ENCODE assay signal across 1 cellular context in the genomic region with DNA sequence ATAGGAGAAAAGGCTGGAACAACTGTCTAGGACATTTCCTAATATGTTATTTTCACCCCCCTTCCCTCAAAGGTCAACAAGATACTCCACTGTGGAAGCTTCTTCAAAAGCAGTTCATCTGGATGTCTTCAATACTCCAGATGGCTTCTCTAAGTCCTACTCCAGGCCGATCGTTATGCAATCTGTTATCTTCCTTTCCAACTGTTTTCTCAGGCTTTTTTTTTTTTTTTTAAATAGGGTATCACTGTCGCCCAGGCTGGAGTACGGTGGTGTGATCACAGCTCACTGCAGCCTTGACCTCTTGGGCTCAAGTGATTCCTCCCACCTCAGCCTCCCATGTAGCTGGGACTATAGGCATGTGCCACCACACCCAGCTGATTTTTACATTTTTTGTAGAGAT.
A peak's percentile ranks its signal among the peaks of the same experiment; 100 is the strongest.
TF ChIP-seq lines count a peak whose summit lies in the region.

No MANE protein-coding gene starts in this region.

TF ChIP-seq in K562, 482 proteins besides CTCF, POLR2A, EP300 and RAD21 (continued from another document):
- TF ChIP-seq, protein P1, sequence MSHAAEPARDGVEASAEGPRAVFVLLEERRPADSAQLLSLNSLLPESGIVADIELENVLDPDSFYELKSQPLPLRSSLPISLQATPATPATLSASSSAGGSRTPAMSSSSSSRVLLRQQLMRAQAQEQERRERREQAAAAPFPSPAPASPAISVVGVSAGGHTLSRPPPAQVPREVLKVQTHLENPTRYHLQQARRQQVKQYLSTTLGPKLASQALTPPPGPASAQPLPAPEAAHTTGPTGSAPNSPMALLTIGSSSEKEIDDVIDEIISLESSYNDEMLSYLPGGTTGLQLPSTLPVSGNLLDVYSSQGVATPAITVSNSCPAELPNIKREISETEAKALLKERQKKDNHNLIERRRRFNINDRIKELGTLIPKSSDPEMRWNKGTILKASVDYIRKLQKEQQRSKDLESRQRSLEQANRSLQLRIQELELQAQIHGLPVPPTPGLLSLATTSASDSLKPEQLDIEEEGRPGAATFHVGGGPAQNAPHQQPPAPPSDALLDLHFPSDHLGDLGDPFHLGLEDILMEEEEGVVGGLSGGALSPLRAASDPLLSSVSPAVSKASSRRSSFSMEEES (CRISPR knock-in tag; IDR thresholded peaks at IDR 0.05) = no peak
- TF ChIP-seq JUN (IDR thresholded peaks at IDR 0.05; ENCODE audit: borderline replicate concordance, low read depth, low read length) = no peak
- TF ChIP-seq JUN (CRISPR knock-in tag; IDR thresholded peaks at IDR 0.05; ENCODE audit: borderline replicate concordance) = no peak
- TF ChIP-seq ZNF121 (CRISPR knock-in tag; conservative IDR thresholded peaks at IDR 0.05) = no peak
- no peak for TF ChIP-seq SRSF9 (IDR thresholded peaks at IDR 0.05; ENCODE audit: borderline replicate concordance, low read depth, low read length)
- peak; percentile 88 for TF ChIP-seq SMARCE1 (IDR thresholded peaks at IDR 0.05)
- no peak for TF ChIP-seq MAFG (tag; conservative IDR thresholded peaks at IDR 0.05)
- TF ChIP-seq MBD1 (CRISPR knock-in tag; IDR thresholded peaks at IDR 0.05) = no peak
- TF ChIP-seq, protein P2, sequence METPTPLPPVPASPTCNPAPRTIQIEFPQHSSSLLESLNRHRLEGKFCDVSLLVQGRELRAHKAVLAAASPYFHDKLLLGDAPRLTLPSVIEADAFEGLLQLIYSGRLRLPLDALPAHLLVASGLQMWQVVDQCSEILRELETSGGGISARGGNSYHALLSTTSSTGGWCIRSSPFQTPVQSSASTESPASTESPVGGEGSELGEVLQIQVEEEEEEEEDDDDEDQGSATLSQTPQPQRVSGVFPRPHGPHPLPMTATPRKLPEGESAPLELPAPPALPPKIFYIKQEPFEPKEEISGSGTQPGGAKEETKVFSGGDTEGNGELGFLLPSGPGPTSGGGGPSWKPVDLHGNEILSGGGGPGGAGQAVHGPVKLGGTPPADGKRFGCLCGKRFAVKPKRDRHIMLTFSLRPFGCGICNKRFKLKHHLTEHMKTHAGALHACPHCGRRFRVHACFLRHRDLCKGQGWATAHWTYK (CRISPR knock-in tag; IDR thresholded peaks at IDR 0.05) = no peak
- TF ChIP-seq RB1 (IDR thresholded peaks at IDR 0.05; ENCODE audit: low read depth) = no peak
- TF ChIP-seq CREM (IDR thresholded peaks at IDR 0.05; ENCODE audit: low read depth) = peak; percentile 52; the same call in 1 of the 2 replicates
- TF ChIP-seq SUPT5H (IDR thresholded peaks at IDR 0.05) = no peak
- TF ChIP-seq, protein P3, sequence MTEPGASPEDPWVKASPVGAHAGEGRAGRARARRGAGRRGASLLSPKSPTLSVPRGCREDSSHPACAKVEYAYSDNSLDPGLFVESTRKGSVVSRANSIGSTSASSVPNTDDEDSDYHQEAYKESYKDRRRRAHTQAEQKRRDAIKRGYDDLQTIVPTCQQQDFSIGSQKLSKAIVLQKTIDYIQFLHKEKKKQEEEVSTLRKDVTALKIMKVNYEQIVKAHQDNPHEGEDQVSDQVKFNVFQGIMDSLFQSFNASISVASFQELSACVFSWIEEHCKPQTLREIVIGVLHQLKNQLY (CRISPR knock-in tag; conservative IDR thresholded peaks at IDR 0.05) = no peak
- no peak for TF ChIP-seq KLF1 (tag; IDR thresholded peaks at IDR 0.05)
- 0 out of 2 replicates have a peak, but pooled peaks have one; percentile 28 for TF ChIP-seq MYC (IDR thresholded peaks at IDR 0.05; ENCODE audit: low read depth, low read length)
- no peak for TF ChIP-seq MYC (CRISPR knock-in tag; IDR thresholded peaks at IDR 0.05; ENCODE audit: borderline replicate concordance, low read depth)
- no peak for TF ChIP-seq FOXO4 (CRISPR knock-in tag; IDR thresholded peaks at IDR 0.05)
- no peak for TF ChIP-seq KDM2B (CRISPR knock-in tag; IDR thresholded peaks at IDR 0.05)
- TF ChIP-seq CHD7 (IDR thresholded peaks at IDR 0.05; ENCODE audit: low read depth, low read length) = no peak
TF ChIP-seq in K562: peak in this region for 91.
